Comparison of ENCODE assay signal across 1 cellular context in the genomic region with DNA sequence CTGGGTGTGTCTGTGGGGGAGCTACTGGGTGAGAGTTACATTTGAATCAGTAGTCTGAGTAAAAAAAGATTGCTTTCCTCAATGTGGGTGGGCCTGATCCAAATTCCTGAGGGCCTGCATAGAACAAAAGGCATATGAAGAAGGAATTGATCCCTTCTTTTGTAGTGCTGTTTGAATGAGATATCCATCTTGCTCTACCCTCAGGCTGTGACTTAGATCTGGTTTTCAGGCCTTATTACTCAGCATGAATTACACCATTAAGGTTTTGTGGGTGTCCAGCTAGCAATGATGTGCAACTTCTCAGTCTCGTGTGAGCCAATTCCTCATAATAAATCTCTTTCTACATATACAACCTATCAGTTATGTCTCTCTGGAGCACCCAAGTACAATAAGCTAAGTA.
TF ChIP-seq lines count a peak whose summit lies in the region.

No MANE protein-coding gene starts in this region.

TF ChIP-seq in GM23338, 12 proteins besides CTCF, POLR2A, EP300 and RAD21 (continued from another document):
- TF ChIP-seq, protein P1, sequence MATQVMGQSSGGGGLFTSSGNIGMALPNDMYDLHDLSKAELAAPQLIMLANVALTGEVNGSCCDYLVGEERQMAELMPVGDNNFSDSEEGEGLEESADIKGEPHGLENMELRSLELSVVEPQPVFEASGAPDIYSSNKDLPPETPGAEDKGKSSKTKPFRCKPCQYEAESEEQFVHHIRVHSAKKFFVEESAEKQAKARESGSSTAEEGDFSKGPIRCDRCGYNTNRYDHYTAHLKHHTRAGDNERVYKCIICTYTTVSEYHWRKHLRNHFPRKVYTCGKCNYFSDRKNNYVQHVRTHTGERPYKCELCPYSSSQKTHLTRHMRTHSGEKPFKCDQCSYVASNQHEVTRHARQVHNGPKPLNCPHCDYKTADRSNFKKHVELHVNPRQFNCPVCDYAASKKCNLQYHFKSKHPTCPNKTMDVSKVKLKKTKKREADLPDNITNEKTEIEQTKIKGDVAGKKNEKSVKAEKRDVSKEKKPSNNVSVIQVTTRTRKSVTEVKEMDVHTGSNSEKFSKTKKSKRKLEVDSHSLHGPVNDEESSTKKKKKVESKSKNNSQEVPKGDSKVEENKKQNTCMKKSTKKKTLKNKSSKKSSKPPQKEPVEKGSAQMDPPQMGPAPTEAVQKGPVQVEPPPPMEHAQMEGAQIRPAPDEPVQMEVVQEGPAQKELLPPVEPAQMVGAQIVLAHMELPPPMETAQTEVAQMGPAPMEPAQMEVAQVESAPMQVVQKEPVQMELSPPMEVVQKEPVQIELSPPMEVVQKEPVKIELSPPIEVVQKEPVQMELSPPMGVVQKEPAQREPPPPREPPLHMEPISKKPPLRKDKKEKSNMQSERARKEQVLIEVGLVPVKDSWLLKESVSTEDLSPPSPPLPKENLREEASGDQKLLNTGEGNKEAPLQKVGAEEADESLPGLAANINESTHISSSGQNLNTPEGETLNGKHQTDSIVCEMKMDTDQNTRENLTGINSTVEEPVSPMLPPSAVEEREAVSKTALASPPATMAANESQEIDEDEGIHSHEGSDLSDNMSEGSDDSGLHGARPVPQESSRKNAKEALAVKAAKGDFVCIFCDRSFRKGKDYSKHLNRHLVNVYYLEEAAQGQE (IDR thresholded peaks at IDR 0.05; ENCODE audit: unreplicated experiment) = no peak
- no peak for TF ChIP-seq POLR2AphosphoS5 (IDR thresholded peaks at IDR 0.05; ENCODE audit: low read depth)
- no peak for TF ChIP-seq JUNB (IDR thresholded peaks at IDR 0.05; ENCODE audit: unreplicated experiment)
- no peak for TF ChIP-seq ZNF114 (CRISPR knock-in tag; IDR thresholded peaks at IDR 0.05)
- no peak for TF ChIP-seq CREB1 (CRISPR knock-in tag; IDR thresholded peaks at IDR 0.05; ENCODE audit: low read depth)
- no peak for TF ChIP-seq NANOG (IDR thresholded peaks at IDR 0.05; ENCODE audit: borderline replicate concordance)
- no peak for TF ChIP-seq ZNF331 (CRISPR knock-in tag; IDR thresholded peaks at IDR 0.05; ENCODE audit: low read depth)
- TF ChIP-seq STAT1 (IDR thresholded peaks at IDR 0.05; ENCODE audit: unreplicated experiment) = no peak
TF ChIP-seq in GM23338: peak in this region for 0.
